ENCODE assay signal across 1 cellular context in the genomic region with DNA sequence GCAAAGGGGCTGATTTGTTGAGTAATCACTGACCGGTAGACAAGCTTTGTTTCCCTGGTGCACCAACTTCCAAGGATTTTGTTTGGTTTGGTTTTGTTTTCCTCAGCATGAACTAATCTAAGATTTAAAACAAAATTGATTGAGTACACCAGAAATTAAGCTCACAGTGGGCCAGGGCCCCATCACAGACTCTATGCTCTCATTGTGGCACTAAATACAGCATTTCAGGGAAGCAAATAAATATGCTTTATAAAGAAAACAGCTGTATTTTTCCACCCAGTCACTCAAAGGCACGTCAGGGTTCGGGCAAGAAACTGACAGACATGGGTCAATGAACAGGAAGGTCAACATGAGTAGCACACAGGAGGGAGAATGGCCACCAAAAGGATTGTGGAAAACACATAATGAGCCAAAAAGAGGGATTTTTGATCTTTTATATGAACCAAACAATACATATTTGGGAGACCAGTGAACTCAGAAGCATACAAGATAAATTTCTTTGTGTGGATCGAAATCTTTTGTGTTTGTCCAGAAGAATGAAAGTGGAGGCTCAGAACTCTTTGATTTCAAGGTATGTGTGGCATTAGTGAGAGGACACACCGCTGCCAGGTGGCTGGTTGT.
TF ChIP-seq lines count a peak whose summit lies in the region.

No MANE protein-coding gene starts in this region.

TF ChIP-seq in IMR-90, 13 proteins besides CTCF, POLR2A, EP300 and RAD21:
- TF ChIP-seq, protein P1, sequence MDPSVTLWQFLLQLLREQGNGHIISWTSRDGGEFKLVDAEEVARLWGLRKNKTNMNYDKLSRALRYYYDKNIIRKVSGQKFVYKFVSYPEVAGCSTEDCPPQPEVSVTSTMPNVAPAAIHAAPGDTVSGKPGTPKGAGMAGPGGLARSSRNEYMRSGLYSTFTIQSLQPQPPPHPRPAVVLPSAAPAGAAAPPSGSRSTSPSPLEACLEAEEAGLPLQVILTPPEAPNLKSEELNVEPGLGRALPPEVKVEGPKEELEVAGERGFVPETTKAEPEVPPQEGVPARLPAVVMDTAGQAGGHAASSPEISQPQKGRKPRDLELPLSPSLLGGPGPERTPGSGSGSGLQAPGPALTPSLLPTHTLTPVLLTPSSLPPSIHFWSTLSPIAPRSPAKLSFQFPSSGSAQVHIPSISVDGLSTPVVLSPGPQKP (IDR thresholded peaks at IDR 0.05; ENCODE audit: borderline replicate concordance, low read depth, low read length), result no peak
- TF ChIP-seq SMC3 (IDR thresholded peaks at IDR 0.05; ENCODE audit: low read depth, low read length), result no peak
- no peak for TF ChIP-seq FOS (IDR thresholded peaks at IDR 0.05; ENCODE audit: low read depth, low read length)
- TF ChIP-seq NFE2L2 (IDR thresholded peaks at IDR 0.05; ENCODE audit: low read depth, low read length), result no peak
- TF ChIP-seq MAFK (IDR thresholded peaks at IDR 0.05; ENCODE audit: low read depth, low read length), result no peak
- no peak for TF ChIP-seq BHLHE40 (IDR thresholded peaks at IDR 0.05; ENCODE audit: low read depth, low read length)
- no peak for TF ChIP-seq CHD1 (IDR thresholded peaks at IDR 0.05; ENCODE audit: low read depth, low read length)
- no peak for TF ChIP-seq MAZ (IDR thresholded peaks at IDR 0.05; ENCODE audit: borderline replicate concordance, low read depth, low read length)
- no peak for TF ChIP-seq MXI1 (IDR thresholded peaks at IDR 0.05; ENCODE audit: borderline replicate concordance, low read depth, low read length)
- no peak for TF ChIP-seq CEBPB (IDR thresholded peaks at IDR 0.05; ENCODE audit: low read depth, low read length)
- TF ChIP-seq, protein P2, sequence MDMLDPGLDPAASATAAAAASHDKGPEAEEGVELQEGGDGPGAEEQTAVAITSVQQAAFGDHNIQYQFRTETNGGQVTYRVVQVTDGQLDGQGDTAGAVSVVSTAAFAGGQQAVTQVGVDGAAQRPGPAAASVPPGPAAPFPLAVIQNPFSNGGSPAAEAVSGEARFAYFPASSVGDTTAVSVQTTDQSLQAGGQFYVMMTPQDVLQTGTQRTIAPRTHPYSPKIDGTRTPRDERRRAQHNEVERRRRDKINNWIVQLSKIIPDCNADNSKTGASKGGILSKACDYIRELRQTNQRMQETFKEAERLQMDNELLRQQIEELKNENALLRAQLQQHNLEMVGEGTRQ (IDR thresholded peaks at IDR 0.05; ENCODE audit: low read depth, low read length), result no peak
- TF ChIP-seq RCOR1 (IDR thresholded peaks at IDR 0.05; ENCODE audit: insufficient replicate concordance, low read length), result no peak
- no peak for TF ChIP-seq RFX5 (IDR thresholded peaks at IDR 0.05; ENCODE audit: low read depth, low read length)
TF ChIP-seq in IMR-90: peak in this region for 0.
